In the genomic region with DNA sequence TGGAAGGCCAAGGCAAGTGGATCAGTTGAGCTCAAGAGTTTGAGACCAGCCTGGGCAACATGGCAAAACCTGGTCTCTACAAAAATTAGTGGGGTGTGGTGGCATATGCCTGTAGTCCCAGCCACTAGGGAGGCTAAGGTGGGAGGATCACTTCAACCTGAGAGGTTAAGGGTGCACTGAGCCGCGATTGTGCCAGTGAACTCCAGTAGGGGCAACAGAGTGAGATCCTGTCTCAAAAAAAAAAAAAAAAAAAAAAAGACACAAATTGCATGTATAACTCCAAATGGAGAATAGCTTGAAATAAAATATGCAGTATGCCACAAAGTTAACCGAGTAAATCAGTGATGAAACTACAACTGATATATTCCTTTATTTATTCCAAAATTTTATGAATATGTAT, we compare ENCODE assay signal across 29 cellular contexts.
"Had no signal": no experiment of that assay in that cellular context is flagged by ENCODE, and none has a peak within 500 bp of the region (broad histone marks: within the 10 kb centered on the region; RNA-seq: fewer than 3 reads in every experiment).

No MANE protein-coding gene starts in this region.

- H3K9me3 ChIP-seq: ascending aorta, breast epithelium, colonic mucosa had no signal

- H3K27me3 Mint-ChIP-seq: activated B cell treated with CpG ODN at 0.5 μM for 24 hours; activated CD4-positive, alpha-beta memory T cell treated with anti-CD3 and anti-CD28 coated beads, Interleukin-2, amount 10 ng/mL, durations not matched to agents 7 days and 5 days; activated CD4-positive, alpha-beta T cell treated with anti-CD3 and anti-CD28 coated beads, Interleukin-2, amount 10 ng/mL, durations not matched to agents 7 days and 5 days; activated naive CD4-positive, alpha-beta T cell treated with anti-CD3 and anti-CD28 coated beads, Interleukin-2, amount 10 ng/mL, durations not matched to agents 7 days and 5 days; activated naive CD8-positive, alpha-beta T cell treated with anti-CD3 and anti-CD28 coated beads, Interleukin-2, amount 10 ng/mL, durations not matched to agents 7 days and 5 days; activated T-cell treated with anti-CD3 and anti-CD28 coated beads, Interleukin-2, amount 50 U/mL, for 24 hours; brain; T-helper 17 cell had no signal

- DNase-seq: activated B cell treated with CpG ODN at 0.5 μM for 24 hours; activated CD4-positive, alpha-beta memory T cell treated with anti-CD3 and anti-CD28 coated beads, Interleukin-2, amount 10 ng/mL, durations not matched to agents 7 days and 5 days; activated CD4-positive, alpha-beta T cell treated with anti-CD3 and anti-CD28 coated beads, Interleukin-2, amount 10 ng/mL, durations not matched to agents 7 days and 5 days; activated CD4-positive, alpha-beta T cell treated with anti-CD3 and anti-CD28 coated beads, Interleukin-2, amount 50 U/mL, for 4 hours; activated CD8-positive, alpha-beta memory T cell treated with anti-CD3 and anti-CD28 coated beads, Interleukin-2, amount 50 U/mL, for 48 hours; activated gamma-delta T cell; activated naive CD4-positive, alpha-beta T cell; activated naive CD4-positive, alpha-beta T cell treated with anti-CD3 and anti-CD28 coated beads, Interleukin-2, amount 10 ng/mL, durations not matched to agents 7 days and 5 days; activated naive CD8-positive, alpha-beta T cell treated with anti-CD3 and anti-CD28 coated beads, Interleukin-2, amount 10 ng/mL, durations not matched to agents 7 days and 5 days; activated T-cell treated with anti-CD3 and anti-CD28 coated beads for 4 hours; activated T-cell treated with anti-CD3 and anti-CD28 coated beads, Interleukin-2, amount 50 U/mL, for 24 hours; activated T-cell treated with anti-CD3 and anti-CD28 coated beads, Interleukin-2, amount 50 U/mL, for 72 hours; central memory CD4-positive, alpha-beta T cell; cerebellar nuclear complex; colonic mucosa; effector CD8-positive, alpha-beta T cell; foreskin fibroblast; head of caudate nucleus; T-helper 17 cell; T1000; WERI-Rb-1 had no signal

- H3K4me1 Mint-ChIP-seq: activated B cell treated with CpG ODN at 0.5 μM for 24 hours; activated CD4-positive, alpha-beta memory T cell treated with anti-CD3 and anti-CD28 coated beads, Interleukin-2, amount 10 ng/mL, durations not matched to agents 7 days and 5 days; activated CD4-positive, alpha-beta T cell treated with anti-CD3 and anti-CD28 coated beads, Interleukin-2, amount 10 ng/mL, durations not matched to agents 7 days and 5 days; activated naive CD4-positive, alpha-beta T cell treated with anti-CD3 and anti-CD28 coated beads, Interleukin-2, amount 10 ng/mL, durations not matched to agents 7 days and 5 days; activated naive CD8-positive, alpha-beta T cell treated with anti-CD3 and anti-CD28 coated beads, Interleukin-2, amount 10 ng/mL, durations not matched to agents 7 days and 5 days; brain; T-helper 17 cell had no signal

- H3K4me3 ChIP-seq: ascending aorta, breast epithelium, cardiac muscle cell, colonic mucosa had no signal

- H3K27me3 ChIP-seq: ascending aorta, breast epithelium, cardiac muscle cell, colonic mucosa had no signal

- H3K36me3 ChIP-seq: breast epithelium, colonic mucosa had no signal

- ATAC-seq: activated CD4-positive, CD25-positive, alpha-beta regulatory T cell treated with anti-CD3 and anti-CD28 coated beads, Interleukin-2, amount 50 U/mL, for 24 hours; activated naive CD4-positive, alpha-beta T cell treated with anti-CD3 and anti-CD28 coated beads, Interleukin-2, amount 50 U/mL, for 72 hours; activated T-cell treated with anti-CD3 and anti-CD28 coated beads, Interleukin-2, amount 50 U/mL, for 72 hours; esophagus mucosa; T-helper 17 cell had no signal

- H3K27ac ChIP-seq: ascending aorta, breast epithelium, cardiac muscle cell, colonic mucosa, WERI-Rb-1 had no signal

- H3K27ac Mint-ChIP-seq: activated B cell treated with CpG ODN at 0.5 μM for 24 hours; activated CD4-positive, alpha-beta memory T cell treated with anti-CD3 and anti-CD28 coated beads, Interleukin-2, amount 10 ng/mL, durations not matched to agents 7 days and 5 days; activated CD4-positive, alpha-beta T cell treated with anti-CD3 and anti-CD28 coated beads, Interleukin-2, amount 10 ng/mL, durations not matched to agents 7 days and 5 days; activated naive CD4-positive, alpha-beta T cell treated with anti-CD3 and anti-CD28 coated beads, Interleukin-2, amount 10 ng/mL, durations not matched to agents 7 days and 5 days; activated naive CD4-positive, alpha-beta T cell treated with anti-CD3 and anti-CD28 coated beads, Interleukin-2, amount 50 U/mL, for 72 hours; activated naive CD8-positive, alpha-beta T cell treated with anti-CD3 and anti-CD28 coated beads, Interleukin-2, amount 10 ng/mL, durations not matched to agents 7 days and 5 days; activated T-cell treated with anti-CD3 and anti-CD28 coated beads, Interleukin-2, amount 50 U/mL, for 24 hours; activated T-cell treated with anti-CD3 and anti-CD28 coated beads, Interleukin-2, amount 50 U/mL, for 72 hours; brain; T-helper 17 cell; T-helper 2 cell treated with Interferon-gamma antibody and Interleukin-4, amounts not matched to agents 5 μg/mL and 100 μg/mL, for 36 hours had no signal

- H3K9me3 Mint-ChIP-seq: activated B cell treated with CpG ODN at 0.5 μM for 24 hours; activated CD4-positive, alpha-beta memory T cell treated with anti-CD3 and anti-CD28 coated beads, Interleukin-2, amount 10 ng/mL, durations not matched to agents 7 days and 5 days; activated CD4-positive, alpha-beta T cell treated with anti-CD3 and anti-CD28 coated beads, Interleukin-2, amount 10 ng/mL, durations not matched to agents 7 days and 5 days; activated naive CD4-positive, alpha-beta T cell treated with anti-CD3 and anti-CD28 coated beads, Interleukin-2, amount 10 ng/mL, durations not matched to agents 7 days and 5 days; activated naive CD4-positive, alpha-beta T cell treated with anti-CD3 and anti-CD28 coated beads, Interleukin-2, amount 50 U/mL, for 72 hours; activated naive CD8-positive, alpha-beta T cell treated with anti-CD3 and anti-CD28 coated beads, Interleukin-2, amount 10 ng/mL, durations not matched to agents 7 days and 5 days; activated T-cell treated with anti-CD3 and anti-CD28 coated beads, Interleukin-2, amount 50 U/mL, for 24 hours; activated T-cell treated with anti-CD3 and anti-CD28 coated beads, Interleukin-2, amount 50 U/mL, for 72 hours; brain; T-helper 2 cell treated with Interferon-gamma antibody and Interleukin-4, amounts not matched to agents 5 μg/mL and 100 μg/mL, for 36 hours had no signal

- H3K4me3 Mint-ChIP-seq: activated B cell treated with CpG ODN at 0.5 μM for 24 hours; activated CD4-positive, alpha-beta memory T cell treated with anti-CD3 and anti-CD28 coated beads, Interleukin-2, amount 10 ng/mL, durations not matched to agents 7 days and 5 days; activated CD4-positive, alpha-beta T cell treated with anti-CD3 and anti-CD28 coated beads, Interleukin-2, amount 10 ng/mL, durations not matched to agents 7 days and 5 days; activated naive CD4-positive, alpha-beta T cell treated with anti-CD3 and anti-CD28 coated beads, Interleukin-2, amount 10 ng/mL, durations not matched to agents 7 days and 5 days; activated naive CD8-positive, alpha-beta T cell treated with anti-CD3 and anti-CD28 coated beads, Interleukin-2, amount 10 ng/mL, durations not matched to agents 7 days and 5 days; activated T-cell treated with anti-CD3 and anti-CD28 coated beads, Interleukin-2, amount 50 U/mL, for 24 hours; activated T-cell treated with anti-CD3 and anti-CD28 coated beads, Interleukin-2, amount 50 U/mL, for 72 hours; brain; T-helper 17 cell; T-helper 2 cell treated with Interferon-gamma antibody and Interleukin-4, amounts not matched to agents 5 μg/mL and 100 μg/mL, for 36 hours had no signal

- H3K4me1 ChIP-seq: ascending aorta, breast epithelium, colonic mucosa had no signal
